In the genomic region with DNA sequence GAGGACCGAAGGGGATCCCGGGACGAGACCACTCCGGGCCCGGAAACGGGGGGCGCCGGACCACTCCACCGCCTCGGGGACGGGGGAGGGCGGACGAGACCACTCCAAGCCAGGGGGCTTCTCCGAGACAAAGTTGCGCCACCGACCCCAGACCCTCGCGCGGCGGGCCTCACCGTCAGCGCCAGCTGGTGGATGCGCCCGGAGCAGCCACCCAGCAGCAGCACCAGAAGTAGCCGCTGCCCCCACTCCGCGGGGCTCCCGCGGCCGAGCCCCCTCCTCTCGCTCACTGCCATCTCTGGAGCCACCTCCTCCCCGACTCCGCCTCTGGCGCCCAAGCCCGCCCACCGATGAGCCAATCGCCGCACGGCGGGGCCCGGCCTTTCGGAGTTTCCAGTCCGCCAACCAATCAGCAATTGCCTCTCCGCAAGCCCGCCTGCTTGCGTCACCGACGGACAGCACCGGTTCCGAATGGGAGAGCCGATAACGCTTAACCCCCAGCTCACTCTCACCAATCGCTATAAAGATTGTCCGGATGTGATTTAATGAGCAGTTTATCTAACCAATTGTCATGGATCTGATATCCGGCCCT, we compare ENCODE assay signal across 8 cellular contexts. TPM values are rescaled to one million over a fixed set of nuclear protein-coding genes. Genes with fewer than 3 reads are reported as not detected.
A peak's percentile ranks its signal among the peaks of the same experiment; 100 is the strongest.
DNase-seq lines count a peak whose midpoint lies in the region; ATAC-seq, FAIRE-seq and TF ChIP-seq lines count a peak whose summit lies in the region.

A gene (minus strand): TSS at position 297 of the 589 bp plus-strand sequence. CDS start 4 bp downstream, at position 293.

- H3K36me3 ChIP-seq in astrocyte (ENCODE audit: insufficient read depth, low read length) (no peaks in the 10 kb centered on the region), vagina (peaks cover 0 to 11% of the 10 kb centered on the region in 2 donors)

- whole genome bisulfite sequencing in right cardiac atrium: under 1% methylated on average over 55 of the region's 55 CpGs

- H3K4me3 ChIP-seq in astrocyte (ENCODE audit: insufficient read depth, low read depth, low read length): peak within 1 kb of the TSS; percentile 79
- H3K4me3 ChIP-seq in right cardiac atrium (ENCODE audit: low read length): peak within 1 kb of the TSS; percentile 61
- peak within 1 kb of the TSS; percentile 65 to 99 for H3K4me3 ChIP-seq in vagina

- H3K9me3 Mint-ChIP-seq in astrocyte (ENCODE audit: unreplicated experiment): peaks cover 3% of the 10 kb centered on the region

- H3K27ac Mint-ChIP-seq in astrocyte (ENCODE audit: unreplicated experiment): peak within 1 kb of the TSS; percentile 93

- H3K27me3 ChIP-seq in astrocyte (ENCODE audit: insufficient read depth, low read length) (no peaks in the 10 kb centered on the region), right cardiac atrium (ENCODE audit: control insufficient read depth, insufficient read depth) (no peaks in the 10 kb centered on the region), vagina (no peaks in the 10 kb centered on the region)

- H3K4me2 ChIP-seq in astrocyte (ENCODE audit: low read length): peak within 1 kb of the TSS; percentile 95

- H3K9ac ChIP-seq in astrocyte (ENCODE audit: low read length): peak within 1 kb of the TSS; percentile 89

- H2AFZ ChIP-seq in astrocyte (ENCODE audit: low read depth, low read length): peak within 1 kb of the TSS; percentile 80

- H3K9me3 ChIP-seq in astrocyte (ENCODE audit: insufficient read depth, low read depth, low read length): no peaks in the 10 kb centered on the region
- H3K9me3 ChIP-seq in right cardiac atrium (ENCODE audit: control insufficient read depth, low read length): no peaks in the 10 kb centered on the region
- no peaks in the 10 kb centered on the region for H3K9me3 ChIP-seq in vagina

- H4K20me1 ChIP-seq in astrocyte (ENCODE audit: insufficient read depth, low read length): no peaks in the 10 kb centered on the region

- DNase-seq in NCI-H1694 (lab: John Stamatoyannopoulos, UW) (peak; percentile 37), T-helper 22 cell (ENCODE audit: low read depth) (peak; percentile 100), astrocyte (ENCODE audit: low read depth) (peak; percentile 100), right cardiac atrium (peak; percentile 100), putamen (ENCODE audit: low spot score) (peak; percentile 86), vagina (ENCODE audit: extremely low spot score in 2 of 2) (peak in 1 of 2 donors; percentile 100)

- peaks cover 16% of the 10 kb centered on the region for H3K4me1 Mint-ChIP-seq in astrocyte (ENCODE audit: low read depth, unreplicated experiment)

- TF ChIP-seq POLR2A in GM15510 (IDR thresholded peaks at IDR 0.05; ENCODE audit: borderline replicate concordance, extremely low read depth, insufficient read length): peak; percentile 41
- peak in 1 of 2 donors; percentile 51 for TF ChIP-seq POLR2A in vagina (IDR thresholded peaks at IDR 0.05)

- H3K27ac ChIP-seq in astrocyte (ENCODE audit: low read depth, low read length) (peak within 1 kb of the TSS; percentile 93), right cardiac atrium (ENCODE audit: low read length) (peak within 1 kb of the TSS; percentile 99), vagina (peak within 1 kb of the TSS; percentile 96)

- peaks cover 3% of the 10 kb centered on the region for H3K36me3 Mint-ChIP-seq in astrocyte (ENCODE audit: low read depth, unreplicated experiment)

- H3K27me3 Mint-ChIP-seq in astrocyte (ENCODE audit: low read depth, unreplicated experiment): no peaks in the 10 kb centered on the region

- intact Hi-C loops in right cardiac atrium (cut with DNase I) (loop anchor here in 1 of 4 donors (10.0 kb wide), 1 partner anchor 127 kb away; no protein-coding TSS in a partner anchor), vagina (cut with DNase I) (loop anchor here (5.0 to 10.0 kb wide), 2 partner anchors 127 to 315 kb away; a partner anchor contains a TSS)

- ATAC-seq in HG02884 (IDR thresholded peaks at IDR 0.05; ENCODE audit: unreplicated experiment) (peak; percentile 54), right cardiac atrium (peak; percentile 89)

- FAIRE-seq in astrocyte (lab: Jason Lieb, UNC): no peak

- H3K4me1 ChIP-seq in astrocyte (ENCODE audit: insufficient read depth, low read length) (peaks cover 25% of the 10 kb centered on the region), right cardiac atrium (ENCODE audit: control insufficient read depth, insufficient read depth, low read length) (peaks cover 9% of the 10 kb centered on the region), vagina (peaks cover 41% of the 10 kb centered on the region)

- H3K79me2 ChIP-seq in astrocyte (ENCODE audit: insufficient read depth, low read length): peaks cover 31% of the 10 kb centered on the region

- peak within 1 kb of the TSS; percentile 99 for H3K4me3 Mint-ChIP-seq in astrocyte (ENCODE audit: unreplicated experiment)

- TF ChIP-seq CTCF in astrocyte (IDR thresholded peaks at IDR 0.05; ENCODE audit: insufficient read depth, low read depth, low read length) (no peak), vagina (IDR thresholded peaks at IDR 0.05) (no peak)

RNA-seq across cellular contexts. Expression of the gene that starts here (rescaled TPM):
- total RNA-seq in astrocyte: 41.6 and 50.9 TPM in 2 replicates
- total RNA-seq in right cardiac atrium: 10 to 100 TPM; 28.2 to 38.4 (median 33.0) TPM
- 36.8 TPM for polyA plus RNA-seq in right cardiac atrium
- total RNA-seq in vagina: 62.9 TPM
